12 cellular contexts compared by ENCODE assay signal in genomic region chr3:71380096-71380495, GRCh38.
DNase-seq lines count a peak whose midpoint lies in the region; ATAC-seq, FAIRE-seq and TF ChIP-seq lines count a peak whose summit lies in the region.
"Had no signal": no experiment of that assay in that cellular context is flagged by ENCODE, and none has a peak within 500 bp of the region (broad histone marks: within the 10 kb centered on the region; RNA-seq: fewer than 3 reads in every experiment).

No MANE protein-coding gene starts in this region.

- POLR2A ChIA-PET in A549 (lab: Yijun Ruan, JAX) (no interaction called here), RWPE1 (lab: Yijun Ruan, JAX; ENCODE audit: low non-redundant PET) (no interaction called here)

- H3K9me3 ChIP-seq in A549 = no peaks in the 10 kb centered on the region
- H3K9me3 ChIP-seq: body of pancreas had no signal

- H3K36me3 Mint-ChIP-seq in activated T-helper 2 cell treated with anti-CD3 and anti-CD28 coated beads, Interferon-gamma antibody, Interleukin-2, Interleukin-4, amounts not matched to agents 10 μg/mL and 5 μg/mL and 100 μg/mL, durations not matched to agents 14 hours and 24 hours and 36 hours (ENCODE audit: low read depth) = peaks cover 7% of the 10 kb centered on the region

- intact Hi-C loops in activated T-helper 2 cell treated with anti-CD3 and anti-CD28 coated beads, Interferon-gamma antibody, Interleukin-2, Interleukin-4, amounts not matched to agents 10 μg/mL and 5 μg/mL and 100 μg/mL, durations not matched to agents 14 hours and 24 hours and 36 hours (cut with micrococcal nuclease) = loop anchor here (5.0 kb wide), 4 partner anchors 77 to 318 kb away; partner anchors contain the start of gene FOXP1

- ATAC-seq in A549 (peak; percentile 62 to 71; a peak in 5 of 6 replicates), HG02678 (IDR thresholded peaks at IDR 0.05; ENCODE audit: unreplicated experiment) (no peak)
- ATAC-seq: body of pancreas, left colon had no signal

- H3K4me3 ChIP-seq in A549 = no peak overlapping the region
- H3K4me3 ChIP-seq: BLaER1 treated with 17β-estradiol and CSF1 and Interleukin-3, amounts not matched to agents 10 nM and 100 nM; body of pancreas had no signal

- no peak for TF ChIP-seq CTCF in A549 (IDR thresholded peaks at IDR 0.05)
- peak; percentile 37; the same call in 1 of the 3 replicates for TF ChIP-seq CTCF in GM12872 (IDR thresholded peaks at IDR 0.05; ENCODE audit: insufficient read depth, low read depth, low read length)
- TF ChIP-seq CTCF in RWPE1 (conservative IDR thresholded peaks at IDR 0.05; ENCODE audit: low read depth) = no peak

- no peak overlapping the region for H3K4me2 ChIP-seq in A549
- H3K4me2 ChIP-seq: BLaER1 treated with 17β-estradiol and CSF1 and Interleukin-3, amounts not matched to agents 10 nM and 100 nM had no signal

- DNase-seq in A549 (ENCODE audit: low read depth in 1 of 2, low spot score in 1 of 2) (peak; percentile 8 to 18), left kidney (ENCODE audit: low read depth, low spot score) (peak; percentile 48), MV-4-11 (lab: John Stamatoyannopoulos, UW) (no peak), RWPE1 (ENCODE audit: low spot score) (no peak)
- DNase-seq in activated T-helper 2 cell treated with anti-CD3 and anti-CD28 coated beads, Interferon-gamma antibody, Interleukin-2, Interleukin-4, amounts not matched to agents 10 μg/mL and 5 μg/mL and 100 μg/mL, durations not matched to agents 14 hours and 24 hours and 36 hours (ENCODE audit: low spot score) = no peak
- DNase-seq in effector CD4-positive, alpha-beta T cell = no peak
- DNase-seq: activated CD4-positive, alpha-beta T cell treated with anti-CD3 and anti-CD28 coated beads for 48 hours; body of pancreas; left colon had no signal

- 61% methylated on average over 3 of the region's 3 CpGs for WGBS in A549 (ENCODE audit: missing lambda C conversion rate)

- TF ChIP-seq RAD21 in A549 (conservative IDR thresholded peaks at IDR 0.05 in 1 of 2, IDR thresholded peaks at IDR 0.05 in 1 of 2) = no peak

- TF ChIP-seq POLR2A in A549 (IDR thresholded peaks at IDR 0.05; ENCODE audit: low read length) = no peak

- peak overlapping the region; percentile 68 for H3K27ac Mint-ChIP-seq in activated T-helper 2 cell treated with anti-CD3 and anti-CD28 coated beads, Interferon-gamma antibody, Interleukin-2, Interleukin-4, amounts not matched to agents 10 μg/mL and 5 μg/mL and 100 μg/mL, durations not matched to agents 14 hours and 24 hours and 36 hours

- H3K9me3 Mint-ChIP-seq in activated T-helper 2 cell treated with anti-CD3 and anti-CD28 coated beads, Interferon-gamma antibody, Interleukin-2, Interleukin-4, amounts not matched to agents 10 μg/mL and 5 μg/mL and 100 μg/mL, durations not matched to agents 14 hours and 24 hours and 36 hours = no peaks in the 10 kb centered on the region

- no peak for TF ChIP-seq EP300 in A549 (IDR thresholded peaks at IDR 0.05)

- CTCF ChIA-PET in A549 (lab: Yijun Ruan, JAX) (interaction anchor here (1.1 kb wide), 1 partner anchor 11 kb away, joined by 3 read pairs; no protein-coding TSS in a partner anchor), RWPE1 (lab: Yijun Ruan, JAX) (no interaction called here)

- FAIRE-seq in A549 (lab: Jason Lieb, UNC) = no peak

- H3K4me1 ChIP-seq in A549 = peaks cover 14% of the 10 kb centered on the region; the same call in 1 of the 3 replicates
- H3K4me1 ChIP-seq: BLaER1 treated with 17β-estradiol and CSF1 and Interleukin-3, amounts not matched to agents 10 nM and 100 nM; body of pancreas had no signal

- no peak overlapping the region for H3K4me3 Mint-ChIP-seq in activated T-helper 2 cell treated with anti-CD3 and anti-CD28 coated beads, Interferon-gamma antibody, Interleukin-2, Interleukin-4, amounts not matched to agents 10 μg/mL and 5 μg/mL and 100 μg/mL, durations not matched to agents 14 hours and 24 hours and 36 hours (ENCODE audit: low read depth)

- H3K27ac ChIP-seq in A549 (no peak overlapping the region), RWPE1 (no peak overlapping the region)
- H3K27ac ChIP-seq: BLaER1 treated with 17β-estradiol and CSF1 and Interleukin-3, amounts not matched to agents 10 nM and 100 nM; body of pancreas had no signal

- H3K4me1 Mint-ChIP-seq in activated T-helper 2 cell treated with anti-CD3 and anti-CD28 coated beads, Interferon-gamma antibody, Interleukin-2, Interleukin-4, amounts not matched to agents 10 μg/mL and 5 μg/mL and 100 μg/mL, durations not matched to agents 14 hours and 24 hours and 36 hours (ENCODE audit: low read depth) = peaks cover 56% of the 10 kb centered on the region

- no peaks in the 10 kb centered on the region for H3K27me3 Mint-ChIP-seq in activated T-helper 2 cell treated with anti-CD3 and anti-CD28 coated beads, Interferon-gamma antibody, Interleukin-2, Interleukin-4, amounts not matched to agents 10 μg/mL and 5 μg/mL and 100 μg/mL, durations not matched to agents 14 hours and 24 hours and 36 hours (ENCODE audit: low read depth)

TF ChIP-seq in A549, 52 proteins besides CTCF, POLR2A, EP300 and RAD21:
- TF ChIP-seq RARB (CRISPR knock-in tag; IDR thresholded peaks at IDR 0.05) (no peak), BHLHE40 (IDR thresholded peaks at IDR 0.05; ENCODE audit: low read depth, low read length) (no peak), SMC3 (IDR thresholded peaks at IDR 0.05) (0 out of 3 replicates have a peak, but pooled peaks have one; percentile 20)

Comparison
In these comparisons a context has a peak if more than half of its experiments do, and no peak if none do; other contexts are left out.
1. DNase-seq: peak in A549 (2 of 2) and left kidney (single experiment); none in activated T-helper 2 cell treated with anti-CD3 and anti-CD28 coated beads, Interferon-gamma antibody, Interleukin-2, Interleukin-4, amounts not matched to agents 10 μg/mL and 5 μg/mL and 100 μg/mL, durations not matched to agents 14 hours and 24 hours and 36 hours (single experiment), effector CD4-positive, alpha-beta T cell (single experiment), MV-4-11 (single experiment) and RWPE1 (single experiment).